In the genomic region with DNA sequence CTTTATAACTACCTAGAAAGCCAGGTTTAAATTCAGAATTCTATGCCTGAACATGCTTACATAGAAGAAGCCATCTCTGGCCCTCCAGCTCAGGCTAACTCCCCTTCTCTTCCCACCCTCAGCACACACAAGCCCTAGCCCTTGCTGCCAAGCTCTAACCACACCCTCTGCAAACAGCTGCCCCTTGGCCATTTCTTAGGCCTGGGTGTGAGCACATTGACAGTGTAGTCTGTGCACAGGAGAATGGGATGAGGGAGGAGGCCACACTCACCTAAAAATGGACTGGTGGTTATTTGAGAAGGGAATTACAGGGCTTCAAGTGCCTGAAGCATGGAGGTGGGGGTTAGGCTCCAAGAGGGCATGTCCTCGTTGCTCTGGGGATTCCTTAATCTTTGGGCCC, we compare ENCODE assay signal across 33 cellular contexts.
"Had no signal": no experiment of that assay in that cellular context is flagged by ENCODE, and none has a peak within 500 bp of the region (broad histone marks: within the 10 kb centered on the region; RNA-seq: fewer than 3 reads in every experiment).

No MANE protein-coding gene starts in this region.

- H3K36me3 ChIP-seq: ascending aorta, cardiac muscle cell, colonic mucosa, esophagus squamous epithelium, heart right ventricle, neutrophil, pancreas, prostate gland, sigmoid colon, transverse colon, uterus had no signal

- H3K36me3 Mint-ChIP-seq: activated CD4-positive, alpha-beta memory T cell treated with anti-CD3 and anti-CD28 coated beads for 36 hours; activated naive CD4-positive, alpha-beta T cell treated with anti-CD3 and anti-CD28 coated beads, Interleukin-2, amount 10 ng/mL, durations not matched to agents 7 days and 5 days; activated naive CD8-positive, alpha-beta T cell treated with anti-CD3 and anti-CD28 coated beads, Interleukin-2, amount 10 ng/mL, durations not matched to agents 7 days and 5 days; brain had no signal

- H3K4me3 ChIP-seq: ascending aorta, cardiac muscle cell, colonic mucosa, esophagus squamous epithelium, heart right ventricle, pancreas, prostate gland, sigmoid colon, testis, transverse colon, uterus had no signal

- DNase-seq: activated CD4-positive, alpha-beta memory T cell treated with anti-CD3 and anti-CD28 coated beads for 36 hours; activated CD4-positive, alpha-beta T cell treated with anti-CD3 and anti-CD28 coated beads, Interleukin-2, amount 10 ng/mL, durations not matched to agents 24 days and 14 days; activated CD4-positive, CD25-positive, alpha-beta regulatory T cell treated with anti-CD3 and anti-CD28 coated beads, Interleukin-2, amount 50 U/mL, for 72 hours; activated CD8-positive, alpha-beta memory T cell treated with anti-CD3 and anti-CD28 coated beads, Interleukin-2, amount 50 U/mL, for 4 hours; activated gamma-delta T cell; activated naive CD4-positive, alpha-beta T cell treated with anti-CD3 and anti-CD28 coated beads, Interleukin-2, amount 10 ng/mL, durations not matched to agents 7 days and 5 days; activated naive CD8-positive, alpha-beta T cell treated with anti-CD3 and anti-CD28 coated beads, Interleukin-2, amount 10 ng/mL, durations not matched to agents 7 days and 5 days; activated T-cell treated with anti-CD3 and anti-CD28 coated beads, Interleukin-2, amount 50 U/mL, for 24 hours; cerebellar nuclear complex; colonic mucosa; effector CD8-positive, alpha-beta T cell; esophagus squamous epithelium; foreskin melanocyte; heart right ventricle; kidney glomerular epithelial cell; midbrain; pancreas; sigmoid colon; stimulated activated CD4-positive, alpha-beta T cell treated with anti-CD3 and anti-CD28 coated beads, Interleukin-15, amount 100 ng/mL, for 24 hours; stimulated activated naive CD4-positive, alpha-beta T cell; T-helper 9 cell; testis; transverse colon; uterus had no signal

- H3K4me1 ChIP-seq: ascending aorta, colonic mucosa, esophagus squamous epithelium, pancreas, sigmoid colon, testis, transverse colon, uterus had no signal

- H3K27me3 ChIP-seq: ascending aorta, cardiac muscle cell, colonic mucosa, pancreas, sigmoid colon, testis, transverse colon, uterus had no signal

- H3K4me1 Mint-ChIP-seq: activated naive CD4-positive, alpha-beta T cell treated with anti-CD3 and anti-CD28 coated beads, Interleukin-2, amount 10 ng/mL, durations not matched to agents 7 days and 5 days; brain; nephron had no signal

- H3K27ac Mint-ChIP-seq: activated CD4-positive, alpha-beta memory T cell treated with anti-CD3 and anti-CD28 coated beads for 36 hours; activated CD4-positive, alpha-beta T cell treated with anti-CD3 and anti-CD28 coated beads, Interleukin-2, amount 10 ng/mL, durations not matched to agents 24 days and 14 days; activated naive CD4-positive, alpha-beta T cell treated with anti-CD3 and anti-CD28 coated beads, Interleukin-2, amount 10 ng/mL, durations not matched to agents 7 days and 5 days; activated naive CD8-positive, alpha-beta T cell treated with anti-CD3 and anti-CD28 coated beads, Interleukin-2, amount 10 ng/mL, durations not matched to agents 7 days and 5 days; activated T-cell treated with anti-CD3 and anti-CD28 coated beads, Interleukin-2, amount 50 U/mL, for 24 hours; brain; nephron had no signal

- H3K9me3 ChIP-seq: ascending aorta, colonic mucosa, esophagus squamous epithelium, neutrophil, pancreas, prostate gland, sigmoid colon, testis, transverse colon, uterus had no signal

- H3K4me3 Mint-ChIP-seq: activated CD4-positive, alpha-beta memory T cell treated with anti-CD3 and anti-CD28 coated beads for 36 hours; activated CD4-positive, alpha-beta T cell treated with anti-CD3 and anti-CD28 coated beads, Interleukin-2, amount 10 ng/mL, durations not matched to agents 24 days and 14 days; activated naive CD4-positive, alpha-beta T cell treated with anti-CD3 and anti-CD28 coated beads, Interleukin-2, amount 10 ng/mL, durations not matched to agents 7 days and 5 days; activated naive CD8-positive, alpha-beta T cell treated with anti-CD3 and anti-CD28 coated beads, Interleukin-2, amount 10 ng/mL, durations not matched to agents 7 days and 5 days; activated T-cell treated with anti-CD3 and anti-CD28 coated beads, Interleukin-2, amount 50 U/mL, for 24 hours; brain; nephron had no signal

- H3K9me3 Mint-ChIP-seq: activated CD4-positive, alpha-beta memory T cell treated with anti-CD3 and anti-CD28 coated beads for 36 hours; activated CD4-positive, alpha-beta T cell treated with anti-CD3 and anti-CD28 coated beads, Interleukin-2, amount 10 ng/mL, durations not matched to agents 24 days and 14 days; activated naive CD4-positive, alpha-beta T cell treated with anti-CD3 and anti-CD28 coated beads, Interleukin-2, amount 10 ng/mL, durations not matched to agents 7 days and 5 days; activated naive CD8-positive, alpha-beta T cell treated with anti-CD3 and anti-CD28 coated beads, Interleukin-2, amount 10 ng/mL, durations not matched to agents 7 days and 5 days; activated T-cell treated with anti-CD3 and anti-CD28 coated beads, Interleukin-2, amount 50 U/mL, for 24 hours; nephron had no signal

- H3K27ac ChIP-seq: ascending aorta, cardiac muscle cell, colonic mucosa, epithelial cell of prostate, esophagus squamous epithelium, heart right ventricle, neutrophil, pancreas, prostate gland, sigmoid colon, testis, transverse colon, uterus had no signal

- FAIRE-seq: endometrium, pancreas, TTC549 had no signal
